ENCODE assay signal across 13 cellular contexts in the genomic region with DNA sequence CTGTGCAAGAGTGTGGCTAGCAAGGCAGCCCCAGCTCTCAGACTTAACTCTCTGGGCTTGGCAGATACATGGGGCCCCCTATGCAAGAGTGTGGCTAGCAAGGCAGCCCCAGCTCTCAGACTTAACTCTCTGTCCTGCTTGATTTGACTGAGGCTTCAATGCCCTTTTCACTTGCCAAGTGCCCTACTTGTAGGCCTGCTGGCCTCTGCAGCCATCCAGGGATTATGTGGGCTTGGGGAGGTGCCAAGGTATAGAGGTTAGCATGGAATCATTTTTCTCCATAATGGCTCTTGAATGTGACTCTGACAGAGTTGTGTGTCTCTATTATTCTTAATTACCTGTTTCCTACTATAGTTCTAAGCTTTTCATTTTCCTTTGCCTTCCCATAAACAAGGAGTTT.
DNase-seq lines count a peak whose midpoint lies in the region; ATAC-seq and TF ChIP-seq lines count a peak whose summit lies in the region.
"Had no signal": no experiment of that assay in that cellular context is flagged by ENCODE, and none has a peak within 500 bp of the region (broad histone marks: within the 10 kb centered on the region; RNA-seq: fewer than 3 reads in every experiment).

No MANE protein-coding gene starts in this region.

- intact Hi-C loops in prostate gland (cut with DNase I): no loop called here

- peak; percentile 37 for DNase-seq in DMS79 treated with DMSO at 0.1 percent for 48 hours (lab: John Stamatoyannopoulos, UW)
- DNase-seq in NCI-H2029 treated with DMSO at 0.1 percent for 48 hours (lab: John Stamatoyannopoulos, UW): peak; percentile 47
- peak; percentile 61 for DNase-seq in myocyte (ENCODE audit: low read depth)
- DNase-seq in activated gamma-delta T cell (lab: John Stamatoyannopoulos, UW): no peak
- DNase-seq in prostate gland (ENCODE audit: low spot score): no peak
- DNase-seq: ACHN; CD4-positive, CD25-positive, alpha-beta regulatory T cell; DMS53; GOT3; H9 had no signal

- H3K9me3 ChIP-seq in skeletal muscle tissue (ENCODE audit: control insufficient read depth in 3 of 3, low read length in 3 of 3) (no peaks in the 10 kb centered on the region), prostate gland (no peaks in the 10 kb centered on the region)
- H3K9me3 ChIP-seq: BLaER1 treated with 17β-estradiol and CSF1 and Interleukin-3, amounts not matched to agents 10 nM and 100 nM had no signal

- H3K9ac ChIP-seq in skeletal muscle tissue (ENCODE audit: low read depth in 1 of 3, low read length in 3 of 3): peak overlapping the region; percentile 18 to 69 (median 61)
- H3K9ac ChIP-seq: BLaER1 treated with 17β-estradiol and CSF1 and Interleukin-3, amounts not matched to agents 10 nM and 100 nM had no signal

- ATAC-seq in HG02852 (IDR thresholded peaks at IDR 0.05; ENCODE audit: unreplicated experiment): no peak

- TF ChIP-seq CTCF in prostate gland (IDR thresholded peaks at IDR 0.05): no peak

- H3K27ac ChIP-seq in skeletal muscle tissue (ENCODE audit: low read depth, low read length) (peak overlapping the region; percentile 85), prostate gland (no peak overlapping the region)
- H3K27ac ChIP-seq: BLaER1 treated with 17β-estradiol and CSF1 and Interleukin-3, amounts not matched to agents 10 nM and 100 nM had no signal

- H3K36me3 ChIP-seq in skeletal muscle tissue (ENCODE audit: control insufficient read depth in 3 of 3, insufficient read depth in 3 of 3, low read length in 3 of 3) (peaks cover 19 to 45% (median 21%) of the 10 kb centered on the region in 3 donors), prostate gland (peaks cover 0 to 2% of the 10 kb centered on the region in 2 donors)

- peaks cover 18 to 25% (median 20%) of the 10 kb centered on the region in 3 donors for H3K4me1 ChIP-seq in skeletal muscle tissue (ENCODE audit: control insufficient read depth in 3 of 3, insufficient read depth in 3 of 3, low read length in 3 of 3)
- no peaks in the 10 kb centered on the region for H3K4me1 ChIP-seq in prostate gland (replicated peaks)
- H3K4me1 ChIP-seq: BLaER1 treated with 17β-estradiol and CSF1 and Interleukin-3, amounts not matched to agents 10 nM and 100 nM had no signal

- H3K27me3 ChIP-seq in skeletal muscle tissue (ENCODE audit: control insufficient read depth in 3 of 3, insufficient read depth in 3 of 3, low read length in 3 of 3): no peaks in the 10 kb centered on the region
- H3K27me3 ChIP-seq in prostate gland (replicated peaks; ENCODE audit: insufficient read depth): no peaks in the 10 kb centered on the region
- H3K27me3 ChIP-seq: BLaER1 treated with 17β-estradiol and CSF1 and Interleukin-3, amounts not matched to agents 10 nM and 100 nM had no signal

- H3K4me3 ChIP-seq in skeletal muscle tissue (ENCODE audit: low read length in 3 of 3): no peak overlapping the region
- H3K4me3 ChIP-seq in prostate gland: no peak overlapping the region
- H3K4me3 ChIP-seq: BLaER1 treated with 17β-estradiol and CSF1 and Interleukin-3, amounts not matched to agents 10 nM and 100 nM had no signal

- no peak for TF ChIP-seq POLR2A in prostate gland (IDR thresholded peaks at IDR 0.05)

Comparison
In these comparisons a context has a peak if more than half of its experiments do, and no peak if none do; other contexts are left out.
1. DNase-seq: peak in DMS79 treated with DMSO at 0.1 percent for 48 hours (single experiment), NCI-H2029 treated with DMSO at 0.1 percent for 48 hours (single experiment) and myocyte (single experiment); none in activated gamma-delta T cell (single experiment) and prostate gland (single experiment).